Comparison of ENCODE assay signal across 12 cellular contexts in genomic region chr12:12835378-12836145, GRCh38. TPM values are rescaled to one million over a fixed set of nuclear protein-coding genes. Genes with fewer than 3 reads are reported as not detected.
DNase-seq lines count a peak whose midpoint lies in the region; ATAC-seq and TF ChIP-seq lines count a peak whose summit lies in the region.
"Had no signal": no experiment of that assay in that cellular context is flagged by ENCODE, and none has a peak within 500 bp of the region (broad histone marks: within the 10 kb centered on the region; RNA-seq: fewer than 3 reads in every experiment).

No MANE protein-coding gene starts in this region.

- H3K27ac ChIP-seq in RWPE2 (ENCODE audit: poor library complexity, severe bottlenecking) (peak overlapping the region; percentile 97), foreskin keratinocyte (peak overlapping the region; percentile 96)
- H3K27ac ChIP-seq: WERI-Rb-1 had no signal

- DNase-seq in GM03348 (ENCODE audit: low spot score) = peak; percentile 16
- peak; percentile 44 for DNase-seq in RWPE2 (ENCODE audit: low spot score)
- DNase-seq in foreskin keratinocyte = peak; percentile 99 to 100
- DNase-seq in renal cortical epithelial cell (ENCODE audit: low read depth) = peak; percentile 92
- DNase-seq in cerebellar cortex (ENCODE audit: low spot score) = no peak
- DNase-seq in amygdala (lab: John Stamatoyannopoulos, UW) = no peak
- no peak for DNase-seq in NCI-H1105 (lab: John Stamatoyannopoulos, UW)
- DNase-seq: activated naive CD4-positive, alpha-beta T cell treated with Interleukin-2 at 50 U/mL for 16 hours; H9; NCI-H1417 treated with DMSO at 0.1 percent for 48 hours; WERI-Rb-1 had no signal

- H3K4me3 ChIP-seq in RWPE2 (ENCODE audit: severe bottlenecking) = no peak overlapping the region

- TF ChIP-seq CTCF in RWPE2 (IDR thresholded peaks at IDR 0.05; ENCODE audit: poor library complexity, severe bottlenecking) = no peak
- no peak for TF ChIP-seq CTCF in foreskin keratinocyte (conservative IDR thresholded peaks at IDR 0.05)

- H3K4me1 ChIP-seq in RWPE2 (ENCODE audit: insufficient read depth, poor library complexity, severe bottlenecking) (peaks cover 54% of the 10 kb centered on the region), foreskin keratinocyte (peaks cover 50% of the 10 kb centered on the region)

- ATAC-seq in RWPE2 (ENCODE audit: low read depth) = peak; percentile 85
- ATAC-seq in foreskin keratinocyte = peak; percentile 86
- ATAC-seq in GM21360 (IDR thresholded peaks at IDR 0.05; ENCODE audit: unreplicated experiment) = no peak

- H3K27me3 ChIP-seq in RWPE2 (ENCODE audit: insufficient read depth, poor library complexity, severe bottlenecking) = no peaks in the 10 kb centered on the region
- no peaks in the 10 kb centered on the region for H3K27me3 ChIP-seq in foreskin keratinocyte

- peaks cover 5% of the 10 kb centered on the region; the same call in 1 of the 2 replicates for H3K36me3 ChIP-seq in RWPE2 (ENCODE audit: low read depth)

- H3K9me3 ChIP-seq in RWPE2 (ENCODE audit: severe bottlenecking) = no peaks in the 10 kb centered on the region

RNA-seq across cellular contexts. Expression of gene DDX47, which starts 22.4 kb away (rescaled TPM):
- total RNA-seq in foreskin keratinocyte (65.7 and 73.9 TPM in 2 replicates), renal cortical epithelial cell (102 and 135 TPM in 2 replicates)
- polyA plus RNA-seq in foreskin keratinocyte = 47.4 and 59.5 TPM in 2 replicates

RNA-seq across cellular contexts. Expression of gene APOLD1, which starts 50.1 kb away (rescaled TPM):
- total RNA-seq in foreskin keratinocyte (0.61 and 0.63 TPM in 2 replicates), renal cortical epithelial cell (1.5 and 3.6 TPM in 2 replicates)
- polyA plus RNA-seq in foreskin keratinocyte = 0.13 and 0.26 TPM in 2 replicates

RNA-seq across cellular contexts. Expression of gene GPRC5A, which starts 55.8 kb away (rescaled TPM):
- total RNA-seq in foreskin keratinocyte = 9.3 and 14.2 TPM in 2 replicates
- polyA plus RNA-seq in foreskin keratinocyte = 6.2 and 7.2 TPM in 2 replicates
- 55.9 and 101 TPM in 2 replicates for total RNA-seq in renal cortical epithelial cell

Comparison
In these comparisons a context has a peak if more than half of its experiments do, and no peak if none do; other contexts are left out.
1. DNase-seq: peak in GM03348 (single experiment), RWPE2 (single experiment), foreskin keratinocyte (2 of 2) and renal cortical epithelial cell (single experiment); none in cerebellar cortex (single experiment), amygdala (0 of 56) and NCI-H1105 (single experiment).